In genomic region chr4:98845960-98846359, GRCh38 we compare ENCODE assay signal across 34 cellular contexts.
"Had no signal": no experiment of that assay in that cellular context is flagged by ENCODE, and none has a peak within 500 bp of the region (broad histone marks: within the 10 kb centered on the region; RNA-seq: fewer than 3 reads in every experiment).

No MANE protein-coding gene starts in this region.

- H3K4me2 ChIP-seq: KMS-11, PC-9 had no signal

- H3K36me3 Mint-ChIP-seq: brain had no signal

- H3K9me3 Mint-ChIP-seq: activated T-cell treated with anti-CD3 and anti-CD28 coated beads, Interleukin-2, amount 50 U/mL, for 4 hours had no signal

- ATAC-seq: activated naive CD4-positive, alpha-beta T cell treated with anti-CD3 and anti-CD28 coated beads, Interleukin-2, amount 50 U/mL, for 72 hours; activated T-cell treated with anti-CD3 and anti-CD28 coated beads, Interleukin-2, amount 50 U/mL, for 4 hours; Right ventricle myocardium inferior had no signal

- H3K27ac Mint-ChIP-seq: activated B cell treated with CpG ODN at 0.5 μM for 24 hours; activated CD4-positive, alpha-beta memory T cell treated with anti-CD3 and anti-CD28 coated beads for 36 hours; activated naive CD4-positive, alpha-beta T cell treated with anti-CD3 and anti-CD28 coated beads for 36 hours; activated naive CD4-positive, alpha-beta T cell treated with anti-CD3 and anti-CD28 coated beads, Interleukin-2, amount 50 U/mL, for 72 hours; activated T-helper 1 cell treated with anti-CD3 and anti-CD28 coated beads, Interleukin-12 subunit alpha, Interleukin-12 subunit beta, Interleukin-2, Interleukin-4 antibody, amounts not matched to agents 30 ng/mL and 10 ng/mL and 1 ng/mL, durations not matched to agents 14 hours and 24 hours and 36 hours; brain had no signal

- H3K27me3 ChIP-seq: adrenal gland had no signal

- H3K36me3 ChIP-seq: adrenal gland had no signal

- H3K4me3 ChIP-seq: adrenal gland, PC-9 had no signal

- H2AFZ ChIP-seq: PC-9 had no signal

- H3K27ac ChIP-seq: adrenal gland, KMS-11, PC-9, RWPE1, VCaP had no signal

- DNase-seq: activated B cell treated with CpG ODN at 0.5 μM for 24 hours; activated CD4-positive, alpha-beta memory T cell treated with anti-CD3 and anti-CD28 coated beads for 36 hours; activated CD4-positive, alpha-beta T cell treated with anti-CD3 and anti-CD28 coated beads for 4 hours; activated CD4-positive, alpha-beta T cell treated with anti-CD3 and anti-CD28 coated beads, Interleukin-2, amount 50 U/mL, for 1 hour; activated CD4-positive, CD25-positive, alpha-beta regulatory T cell treated with anti-CD3 and anti-CD28 coated beads, Interleukin-2, amount 50 U/mL, for 72 hours; activated CD8-positive, alpha-beta memory T cell treated with anti-CD3 and anti-CD28 coated beads, Interleukin-2, amount 50 U/mL, for 4 hours; activated gamma-delta T cell treated with Interleukin-2 at 50 U/mL for 16 hours; activated naive CD4-positive, alpha-beta T cell treated with anti-CD3 and anti-CD28 coated beads for 36 hours; activated T-cell treated with anti-CD3 and anti-CD28 coated beads for 4 hours; activated T-cell treated with anti-CD3 and anti-CD28 coated beads, Interleukin-2, amount 50 U/mL, for 4 hours; adrenal gland; central memory CD4-positive, alpha-beta T cell; MM.1S; NCI-H1105; NCI-H1417 treated with DMSO at 0.1 percent for 48 hours; NCI-H1694; NCI-H1930; NCI-H2081 treated with DMSO at 0.1 percent for 48 hours; NCI-H226; NCI-H446 treated with DMSO at 0.1 percent for 48 hours; NCI-H524; PC-9; SIG-M5; SW 1271; T-helper 1 cell; T-helper 2 cell; T-helper 9 cell had no signal

- H3K4me1 Mint-ChIP-seq: activated B cell treated with CpG ODN at 0.5 μM for 24 hours, brain had no signal

- H3K9ac ChIP-seq: KMS-11 had no signal

- H3K4me3 Mint-ChIP-seq: activated B cell treated with CpG ODN at 0.5 μM for 24 hours; activated CD4-positive, alpha-beta memory T cell treated with anti-CD3 and anti-CD28 coated beads for 36 hours; activated naive CD4-positive, alpha-beta T cell treated with anti-CD3 and anti-CD28 coated beads for 36 hours; activated T-cell treated with anti-CD3 and anti-CD28 coated beads, Interleukin-2, amount 50 U/mL, for 4 hours; activated T-helper 1 cell treated with anti-CD3 and anti-CD28 coated beads, Interleukin-12 subunit alpha, Interleukin-12 subunit beta, Interleukin-2, Interleukin-4 antibody, amounts not matched to agents 30 ng/mL and 10 ng/mL and 1 ng/mL, durations not matched to agents 14 hours and 24 hours and 36 hours; brain had no signal

- H3K4me1 ChIP-seq: adrenal gland had no signal
